26 cellular contexts compared by ENCODE assay signal in genomic region chr11:73338279-73338678, GRCh38.
"Had no signal": no experiment of that assay in that cellular context is flagged by ENCODE, and none has a peak within 500 bp of the region (broad histone marks: within the 10 kb centered on the region; RNA-seq: fewer than 3 reads in every experiment).

No MANE protein-coding gene starts in this region.

- ATAC-seq: activated CD4-positive, CD25-positive, alpha-beta regulatory T cell treated with anti-CD3 and anti-CD28 coated beads, Interleukin-2, amount 50 U/mL, for 24 hours; esophagus mucosa; left ventricle myocardium superior; T-helper 17 cell had no signal

- H3K9me3 Mint-ChIP-seq: endodermal cell, naive B cell, nephron progenitor cell had no signal

- H3K27ac ChIP-seq: cardiac muscle cell, neutrophil, WERI-Rb-1 had no signal

- H3K4me3 Mint-ChIP-seq: activated naive CD8-positive, alpha-beta T cell; brain; endodermal cell; nephron progenitor cell; T-helper 17 cell had no signal

- H3K27me3 Mint-ChIP-seq: brain had no signal

- DNase-seq: activated CD4-positive, alpha-beta T cell treated with anti-CD3 and anti-CD28 coated beads for 48 hours; activated CD4-positive, alpha-beta T cell treated with anti-CD3 and anti-CD28 coated beads, Interleukin-2, amount 50 U/mL, for 48 hours; activated CD8-positive, alpha-beta memory T cell treated with anti-CD3 and anti-CD28 coated beads for 24 hours; activated effector memory CD4-positive, alpha-beta T cell treated with Interleukin-2 at 50 U/mL for 16 hours; activated naive CD4-positive, alpha-beta T cell treated with Interleukin-2 at 50 U/mL for 16 hours; adrenal gland; aorta; cortex of kidney; endodermal cell; foreskin melanocyte; glutamatergic neuron; left ventricle myocardium superior; naive B cell; nephron progenitor cell; retina; spleen; stimulated activated naive CD4-positive, alpha-beta T cell treated with Interleukin-2 at 50 U/mL for 16 hours; T-helper 17 cell; T1000; WERI-Rb-1 had no signal

- H3K36me3 ChIP-seq: adrenal gland, cardiac muscle cell, neutrophil, spleen had no signal

- H3K36me3 Mint-ChIP-seq: activated naive CD8-positive, alpha-beta T cell; brain; naive B cell had no signal

- H3K4me3 ChIP-seq: adrenal gland, cardiac muscle cell, spleen had no signal

- H3K9me3 ChIP-seq: adrenal gland, neutrophil, spleen had no signal

- H3K4me1 Mint-ChIP-seq: T-helper 17 cell had no signal

- H3K27ac Mint-ChIP-seq: activated naive CD8-positive, alpha-beta T cell; endodermal cell; nephron progenitor cell; T-helper 17 cell had no signal

- H3K27me3 ChIP-seq: adrenal gland, cardiac muscle cell, neutrophil, spleen had no signal
